21 cellular contexts compared by ENCODE assay signal in genomic region chr18:79606621-79607331, GRCh38.
"Had no signal": no experiment of that assay in that cellular context is flagged by ENCODE, and none has a peak within 500 bp of the region (broad histone marks: within the 10 kb centered on the region; RNA-seq: fewer than 3 reads in every experiment).

No MANE protein-coding gene starts in this region.

- H3K9me3 ChIP-seq: heart right ventricle had no signal

- H3K27ac Mint-ChIP-seq: activated CD4-positive, alpha-beta T cell treated with anti-CD3 and anti-CD28 coated beads, Interleukin-2, amount 10 ng/mL, durations not matched to agents 24 days and 14 days; activated CD8-positive, alpha-beta T cell treated with anti-CD3 and anti-CD28 coated beads, Interleukin-2, amount 10 ng/mL, durations not matched to agents 7 days and 5 days; activated naive CD8-positive, alpha-beta T cell treated with anti-CD3 and anti-CD28 coated beads for 36 hours; dendritic cell treated with granulocyte-macrophage colony-stimulating factor and Interleukin-4, amounts not matched to agents 40 ng/mL and 50 ng/mL, for 4 days; mesothelial cell of epicardium; neural progenitor cell; T-helper 2 cell treated with Interferon-gamma antibody and Interleukin-4, amounts not matched to agents 5 μg/mL and 100 μg/mL, for 36 hours had no signal

- H3K27me3 Mint-ChIP-seq: activated CD4-positive, alpha-beta T cell treated with anti-CD3 and anti-CD28 coated beads, Interleukin-2, amount 10 ng/mL, durations not matched to agents 24 days and 14 days; activated naive CD8-positive, alpha-beta T cell treated with anti-CD3 and anti-CD28 coated beads for 36 hours; central memory CD8-positive, alpha-beta T cell had no signal

- ATAC-seq: activated CD8-positive, alpha-beta T cell treated with anti-CD3 and anti-CD28 coated beads, Interleukin-2, amount 10 ng/mL, durations not matched to agents 7 days and 5 days; heart right ventricle; left lobe of liver; stimulated activated naive CD8-positive, alpha-beta T cell treated with anti-CD3 and anti-CD28 coated beads, Interleukin-15, Interleukin-2, amounts not matched to agents 100 U/mL and 50 U/mL, for 24 hours had no signal

- H3K36me3 ChIP-seq: heart right ventricle, neural progenitor cell had no signal

- DNase-seq: activated CD4-positive, alpha-beta T cell treated with anti-CD3 and anti-CD28 coated beads, Interleukin-2, amount 10 ng/mL, durations not matched to agents 24 days and 14 days; activated CD4-positive, CD25-positive, alpha-beta regulatory T cell; activated CD8-positive, alpha-beta memory T cell treated with anti-CD3 and anti-CD28 coated beads, Interleukin-2, amount 50 U/mL, for 4 hours; activated CD8-positive, alpha-beta T cell treated with anti-CD3 and anti-CD28 coated beads, Interleukin-2, amount 10 ng/mL, durations not matched to agents 7 days and 5 days; activated gamma-delta T cell treated with Interleukin-2 at 50 U/mL for 16 hours; activated naive CD8-positive, alpha-beta T cell treated with anti-CD3 and anti-CD28 coated beads for 36 hours; activated T-cell treated with anti-CD3 and anti-CD28 coated beads, Interleukin-2, amount 50 U/mL, for 48 hours; effector memory CD4-positive, alpha-beta T cell; foreskin melanocyte; small intestine; stimulated activated naive CD8-positive, alpha-beta T cell treated with anti-CD3 and anti-CD28 coated beads, Interleukin-15, Interleukin-2, amounts not matched to agents 100 U/mL and 50 U/mL, for 24 hours; trophoblast cell had no signal

- H3K27me3 ChIP-seq: neural progenitor cell had no signal

- H3K4me3 ChIP-seq: heart right ventricle, neural progenitor cell had no signal

- H3K4me3 Mint-ChIP-seq: activated CD4-positive, alpha-beta T cell treated with anti-CD3 and anti-CD28 coated beads, Interleukin-2, amount 10 ng/mL, durations not matched to agents 24 days and 14 days; activated CD8-positive, alpha-beta T cell treated with anti-CD3 and anti-CD28 coated beads, Interleukin-2, amount 10 ng/mL, durations not matched to agents 7 days and 5 days; activated naive CD8-positive, alpha-beta T cell treated with anti-CD3 and anti-CD28 coated beads for 36 hours; central memory CD8-positive, alpha-beta T cell; dendritic cell treated with granulocyte-macrophage colony-stimulating factor and Interleukin-4, amounts not matched to agents 40 ng/mL and 50 ng/mL, for 4 days; mesothelial cell of epicardium; neural progenitor cell; T-helper 2 cell treated with Interferon-gamma antibody and Interleukin-4, amounts not matched to agents 5 μg/mL and 100 μg/mL, for 36 hours had no signal

- H3K4me1 ChIP-seq: neural progenitor cell, parathyroid adenoma had no signal

- H3K36me3 Mint-ChIP-seq: activated naive CD8-positive, alpha-beta T cell treated with anti-CD3 and anti-CD28 coated beads for 36 hours; brain; mesothelial cell of epicardium; neural progenitor cell had no signal

- H3K27ac ChIP-seq: heart right ventricle, neural progenitor cell, parathyroid adenoma had no signal

- H3K4me1 Mint-ChIP-seq: activated CD4-positive, alpha-beta T cell treated with anti-CD3 and anti-CD28 coated beads, Interleukin-2, amount 10 ng/mL, durations not matched to agents 24 days and 14 days; activated naive CD8-positive, alpha-beta T cell treated with anti-CD3 and anti-CD28 coated beads for 36 hours; central memory CD8-positive, alpha-beta T cell had no signal

- H3K9me3 Mint-ChIP-seq: activated CD4-positive, alpha-beta T cell treated with anti-CD3 and anti-CD28 coated beads, Interleukin-2, amount 10 ng/mL, durations not matched to agents 24 days and 14 days; activated naive CD8-positive, alpha-beta T cell treated with anti-CD3 and anti-CD28 coated beads for 36 hours; central memory CD8-positive, alpha-beta T cell; dendritic cell treated with granulocyte-macrophage colony-stimulating factor and Interleukin-4, amounts not matched to agents 40 ng/mL and 50 ng/mL, for 4 days; mesothelial cell of epicardium; T-helper 2 cell treated with Interferon-gamma antibody and Interleukin-4, amounts not matched to agents 5 μg/mL and 100 μg/mL, for 36 hours had no signal
